In the genomic region with DNA sequence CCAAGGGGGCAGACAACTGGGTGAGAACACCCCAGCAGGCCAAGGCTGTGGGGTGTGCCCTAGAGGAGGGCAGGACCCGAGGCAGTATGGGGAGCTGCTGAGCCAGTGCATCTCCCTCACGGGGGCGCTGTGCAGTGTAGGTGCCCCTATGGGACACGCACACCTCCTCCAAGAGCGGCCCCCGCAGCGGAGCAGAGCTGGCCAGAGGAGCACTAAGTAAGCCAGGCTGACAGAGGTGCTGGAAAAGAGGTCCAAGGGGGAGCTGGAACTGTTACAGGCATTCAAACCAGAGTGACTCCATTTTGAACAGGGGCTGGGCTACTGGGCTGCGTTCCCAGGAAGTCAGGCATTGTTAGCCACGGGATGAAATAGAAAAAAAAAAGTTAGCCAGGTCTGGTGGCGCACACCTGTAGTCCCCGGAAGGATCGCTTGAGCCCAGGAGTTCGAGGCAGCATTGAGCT, we compare ENCODE assay signal across 1 cellular context.
TF ChIP-seq lines count a peak whose summit lies in the region.

No MANE protein-coding gene starts in this region.

TF ChIP-seq in A549, 52 proteins besides CTCF, POLR2A, EP300 and RAD21 (continued from another document):
- TF ChIP-seq, protein P1, sequence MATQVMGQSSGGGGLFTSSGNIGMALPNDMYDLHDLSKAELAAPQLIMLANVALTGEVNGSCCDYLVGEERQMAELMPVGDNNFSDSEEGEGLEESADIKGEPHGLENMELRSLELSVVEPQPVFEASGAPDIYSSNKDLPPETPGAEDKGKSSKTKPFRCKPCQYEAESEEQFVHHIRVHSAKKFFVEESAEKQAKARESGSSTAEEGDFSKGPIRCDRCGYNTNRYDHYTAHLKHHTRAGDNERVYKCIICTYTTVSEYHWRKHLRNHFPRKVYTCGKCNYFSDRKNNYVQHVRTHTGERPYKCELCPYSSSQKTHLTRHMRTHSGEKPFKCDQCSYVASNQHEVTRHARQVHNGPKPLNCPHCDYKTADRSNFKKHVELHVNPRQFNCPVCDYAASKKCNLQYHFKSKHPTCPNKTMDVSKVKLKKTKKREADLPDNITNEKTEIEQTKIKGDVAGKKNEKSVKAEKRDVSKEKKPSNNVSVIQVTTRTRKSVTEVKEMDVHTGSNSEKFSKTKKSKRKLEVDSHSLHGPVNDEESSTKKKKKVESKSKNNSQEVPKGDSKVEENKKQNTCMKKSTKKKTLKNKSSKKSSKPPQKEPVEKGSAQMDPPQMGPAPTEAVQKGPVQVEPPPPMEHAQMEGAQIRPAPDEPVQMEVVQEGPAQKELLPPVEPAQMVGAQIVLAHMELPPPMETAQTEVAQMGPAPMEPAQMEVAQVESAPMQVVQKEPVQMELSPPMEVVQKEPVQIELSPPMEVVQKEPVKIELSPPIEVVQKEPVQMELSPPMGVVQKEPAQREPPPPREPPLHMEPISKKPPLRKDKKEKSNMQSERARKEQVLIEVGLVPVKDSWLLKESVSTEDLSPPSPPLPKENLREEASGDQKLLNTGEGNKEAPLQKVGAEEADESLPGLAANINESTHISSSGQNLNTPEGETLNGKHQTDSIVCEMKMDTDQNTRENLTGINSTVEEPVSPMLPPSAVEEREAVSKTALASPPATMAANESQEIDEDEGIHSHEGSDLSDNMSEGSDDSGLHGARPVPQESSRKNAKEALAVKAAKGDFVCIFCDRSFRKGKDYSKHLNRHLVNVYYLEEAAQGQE (IDR thresholded peaks at IDR 0.05), result no peak
- TF ChIP-seq, protein P2, sequence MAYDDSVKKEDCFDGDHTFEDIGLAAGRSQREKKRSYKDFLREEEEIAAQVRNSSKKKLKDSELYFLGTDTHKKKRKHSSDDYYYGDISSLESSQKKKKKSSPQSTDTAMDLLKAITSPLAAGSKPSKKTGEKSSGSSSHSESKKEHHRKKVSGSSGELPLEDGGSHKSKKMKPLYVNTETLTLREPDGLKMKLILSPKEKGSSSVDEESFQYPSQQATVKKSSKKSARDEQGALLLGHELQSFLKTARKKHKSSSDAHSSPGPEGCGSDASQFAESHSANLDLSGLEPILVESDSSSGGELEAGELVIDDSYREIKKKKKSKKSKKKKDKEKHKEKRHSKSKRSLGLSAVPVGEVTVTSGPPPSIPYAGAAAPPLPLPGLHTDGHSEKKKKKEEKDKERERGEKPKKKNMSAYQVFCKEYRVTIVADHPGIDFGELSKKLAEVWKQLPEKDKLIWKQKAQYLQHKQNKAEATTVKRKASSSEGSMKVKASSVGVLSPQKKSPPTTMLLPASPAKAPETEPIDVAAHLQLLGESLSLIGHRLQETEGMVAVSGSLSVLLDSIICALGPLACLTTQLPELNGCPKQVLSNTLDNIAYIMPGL (CRISPR knock-in tag; IDR thresholded peaks at IDR 0.05; ENCODE audit: borderline replicate concordance), result 0 out of 2 replicates have a peak, but pooled peaks have one; percentile 17
- TF ChIP-seq FOSB (CRISPR knock-in tag; IDR thresholded peaks at IDR 0.05), result no peak
- TF ChIP-seq, protein P3, sequence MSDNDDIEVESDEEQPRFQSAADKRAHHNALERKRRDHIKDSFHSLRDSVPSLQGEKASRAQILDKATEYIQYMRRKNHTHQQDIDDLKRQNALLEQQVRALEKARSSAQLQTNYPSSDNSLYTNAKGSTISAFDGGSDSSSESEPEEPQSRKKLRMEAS (IDR thresholded peaks at IDR 0.05), result peak; percentile 14; the same call in 1 of the 2 replicates
- no peak for TF ChIP-seq TP53 (CRISPR knock-in tag; IDR thresholded peaks at IDR 0.05)
- no peak for TF ChIP-seq JUN (IDR thresholded peaks at IDR 0.05)
- TF ChIP-seq MAZ (IDR thresholded peaks at IDR 0.05; ENCODE audit: borderline replicate concordance, low read depth, low read length), result no peak
- no peak for TF ChIP-seq EHMT2 (IDR thresholded peaks at IDR 0.05; ENCODE audit: low read depth)
- no peak for TF ChIP-seq HOXA7 (CRISPR knock-in tag; IDR thresholded peaks at IDR 0.05)
- peak; percentile 61; the same call in 1 of the 2 replicates for TF ChIP-seq ZSCAN20 (CRISPR knock-in tag; IDR thresholded peaks at IDR 0.05)
- no peak for TF ChIP-seq RARB (CRISPR knock-in tag; IDR thresholded peaks at IDR 0.05)
- TF ChIP-seq CBX8 (IDR thresholded peaks at IDR 0.05), result no peak
- TF ChIP-seq, protein P4, sequence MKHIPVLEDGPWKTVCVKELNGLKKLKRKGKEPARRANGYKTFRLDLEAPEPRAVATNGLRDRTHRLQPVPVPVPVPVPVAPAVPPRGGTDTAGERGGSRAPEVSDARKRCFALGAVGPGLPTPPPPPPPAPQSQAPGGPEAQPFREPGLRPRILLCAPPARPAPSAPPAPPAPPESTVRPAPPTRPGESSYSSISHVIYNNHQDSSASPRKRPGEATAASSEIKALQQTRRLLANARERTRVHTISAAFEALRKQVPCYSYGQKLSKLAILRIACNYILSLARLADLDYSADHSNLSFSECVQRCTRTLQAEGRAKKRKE (CRISPR knock-in tag; IDR thresholded peaks at IDR 0.05; ENCODE audit: low read depth), result peak; percentile 85; the same call in 1 of the 2 replicates
- TF ChIP-seq BHLHE40 (IDR thresholded peaks at IDR 0.05; ENCODE audit: low read depth, low read length), result no peak
- no peak for TF ChIP-seq CHD2 (IDR thresholded peaks at IDR 0.05; ENCODE audit: low read length, partially characterized antibody)
- TF ChIP-seq POLR2AphosphoS2 (conservative IDR thresholded peaks at IDR 0.05; ENCODE audit: low read length), result no peak
- TF ChIP-seq RFX5 (IDR thresholded peaks at IDR 0.05), result no peak
- TF ChIP-seq NR3C1 (IDR thresholded peaks at IDR 0.05), result no peak
- 0 out of 2 replicates have a peak, but pooled peaks have one; percentile 50 for TF ChIP-seq EHF (CRISPR knock-in tag; IDR thresholded peaks at IDR 0.05)
- TF ChIP-seq FOXS1 (CRISPR knock-in tag; IDR thresholded peaks at IDR 0.05), result no peak; the same call in 1 of the 2 replicates
- TF ChIP-seq TFCP2L1 (CRISPR knock-in tag; IDR thresholded peaks at IDR 0.05), result no peak
- TF ChIP-seq SREBF2 (IDR thresholded peaks at IDR 0.05), result no peak
- no peak for TF ChIP-seq KDM1A (IDR thresholded peaks at IDR 0.05; ENCODE audit: low read depth)
- TF ChIP-seq CEBPB (IDR thresholded peaks at IDR 0.05), result no peak
- TF ChIP-seq NFE2L2 (conservative IDR thresholded peaks at IDR 0.05; ENCODE audit: low read length), result no peak
- TF ChIP-seq ZC3H11A (IDR thresholded peaks at IDR 0.05), result no peak
- TF ChIP-seq HDAC2 (IDR thresholded peaks at IDR 0.05), result no peak
- TF ChIP-seq RCOR1 (IDR thresholded peaks at IDR 0.05; ENCODE audit: low read depth, low read length), result no peak
- no peak for TF ChIP-seq ESRRA (IDR thresholded peaks at IDR 0.05; ENCODE audit: borderline replicate concordance, low read length)
- TF ChIP-seq KDM5A (IDR thresholded peaks at IDR 0.05), result no peak
